In the genomic region with DNA sequence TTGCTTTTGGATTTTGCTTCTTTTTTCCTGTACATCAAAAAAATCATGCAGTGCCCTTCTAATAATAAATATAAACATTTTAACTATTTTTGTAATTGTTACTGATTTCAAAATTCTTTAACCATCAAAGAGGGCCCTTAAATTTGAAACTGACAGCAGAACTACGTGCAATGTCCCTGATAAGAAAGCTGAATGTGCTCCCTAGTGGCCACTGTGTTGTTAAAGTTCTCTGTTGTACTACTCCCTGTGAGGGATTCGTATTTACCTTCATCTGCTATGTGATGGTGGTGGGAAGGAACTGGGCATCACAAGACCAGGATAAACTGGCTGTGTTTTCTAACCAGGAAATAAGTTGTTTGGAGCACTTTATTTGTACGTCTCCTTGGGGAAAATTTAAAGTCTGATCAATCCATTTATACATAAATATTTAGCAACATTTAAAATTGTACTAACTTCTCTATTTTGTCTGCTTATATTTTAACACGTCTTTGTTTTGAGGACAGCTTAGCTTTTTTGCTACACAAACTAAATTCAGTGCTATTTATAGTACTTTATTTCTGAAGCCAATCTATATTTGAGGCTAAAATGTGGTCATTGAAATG, we compare ENCODE assay signal across 1 cellular context.
TF ChIP-seq lines count a peak whose summit lies in the region.

No MANE protein-coding gene starts in this region.

TF ChIP-seq in IMR-90, 13 proteins besides CTCF, POLR2A, EP300 and RAD21 (continued from another document):
- TF ChIP-seq, protein P1, sequence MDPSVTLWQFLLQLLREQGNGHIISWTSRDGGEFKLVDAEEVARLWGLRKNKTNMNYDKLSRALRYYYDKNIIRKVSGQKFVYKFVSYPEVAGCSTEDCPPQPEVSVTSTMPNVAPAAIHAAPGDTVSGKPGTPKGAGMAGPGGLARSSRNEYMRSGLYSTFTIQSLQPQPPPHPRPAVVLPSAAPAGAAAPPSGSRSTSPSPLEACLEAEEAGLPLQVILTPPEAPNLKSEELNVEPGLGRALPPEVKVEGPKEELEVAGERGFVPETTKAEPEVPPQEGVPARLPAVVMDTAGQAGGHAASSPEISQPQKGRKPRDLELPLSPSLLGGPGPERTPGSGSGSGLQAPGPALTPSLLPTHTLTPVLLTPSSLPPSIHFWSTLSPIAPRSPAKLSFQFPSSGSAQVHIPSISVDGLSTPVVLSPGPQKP (IDR thresholded peaks at IDR 0.05; ENCODE audit: borderline replicate concordance, low read depth, low read length): no peak
- TF ChIP-seq BHLHE40 (IDR thresholded peaks at IDR 0.05; ENCODE audit: low read depth, low read length): no peak
- TF ChIP-seq, protein P2, sequence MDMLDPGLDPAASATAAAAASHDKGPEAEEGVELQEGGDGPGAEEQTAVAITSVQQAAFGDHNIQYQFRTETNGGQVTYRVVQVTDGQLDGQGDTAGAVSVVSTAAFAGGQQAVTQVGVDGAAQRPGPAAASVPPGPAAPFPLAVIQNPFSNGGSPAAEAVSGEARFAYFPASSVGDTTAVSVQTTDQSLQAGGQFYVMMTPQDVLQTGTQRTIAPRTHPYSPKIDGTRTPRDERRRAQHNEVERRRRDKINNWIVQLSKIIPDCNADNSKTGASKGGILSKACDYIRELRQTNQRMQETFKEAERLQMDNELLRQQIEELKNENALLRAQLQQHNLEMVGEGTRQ (IDR thresholded peaks at IDR 0.05; ENCODE audit: low read depth, low read length): no peak
